Comparison of ENCODE assay signal across 1 cellular context in genomic region chr11:57379732-57380131, GRCh38.
A peak's percentile ranks its signal among the peaks of the same experiment; 100 is the strongest.
TF ChIP-seq lines count a peak whose summit lies in the region.

No MANE protein-coding gene starts in this region.

TF ChIP-seq in GM12878, 131 proteins besides CTCF, POLR2A, EP300 and RAD21:
- TF ChIP-seq RELB (IDR thresholded peaks at IDR 0.05; ENCODE audit: low read depth) (no peak), REST (IDR thresholded peaks at IDR 0.05; ENCODE audit: low read depth, low read length) (peak; percentile 87), TBL1XR1 (IDR thresholded peaks at IDR 0.05; ENCODE audit: low read depth, low read length) (no peak)
